11 cellular contexts compared by ENCODE assay signal in genomic region chr2:145323512-145323911, GRCh38.
A peak's percentile ranks its signal among the peaks of the same experiment; 100 is the strongest.
DNase-seq lines count a peak whose midpoint lies in the region; ATAC-seq, FAIRE-seq and TF ChIP-seq lines count a peak whose summit lies in the region.
"Had no signal": no experiment of that assay in that cellular context is flagged by ENCODE, and none has a peak within 500 bp of the region (broad histone marks: within the 10 kb centered on the region; RNA-seq: fewer than 3 reads in every experiment).

No MANE protein-coding gene starts in this region.

- H3K27me3 ChIP-seq in GM12878 (replicated peaks in 1 of 2; ENCODE audit: control insufficient read depth in 2 of 2, insufficient read depth in 2 of 2, low read length in 1 of 2) = no peaks in the 10 kb centered on the region

- WGBS in GM12878 (ENCODE audit: insufficient coverage, insufficient replicate concordance, low lambda C conversion rate, missing lambda C conversion rate) = 0% methylated on average over 2 of the region's 2 CpGs

- in situ Hi-C loops in GM12878 (cut with MboI) = no loop called here

- TF ChIP-seq POLR2A in GM12878 (IDR thresholded peaks at IDR 0.05; ENCODE audit: low read depth, low read length) = no peak

- TF ChIP-seq CTCF in GM12878 (IDR thresholded peaks at IDR 0.05 in 2 of 3, conservative IDR thresholded peaks at IDR 0.05 in 1 of 3; ENCODE audit: control insufficient read depth in 2 of 3, extremely low read depth in 1 of 3, insufficient read depth in 1 of 3, low read depth in 3 of 3, low read length in 3 of 3) (no peak), GM20000 (IDR thresholded peaks at IDR 0.05; ENCODE audit: extremely low read depth, missing control alignments) (no peak)

- no peaks in the 10 kb centered on the region for H3K36me3 ChIP-seq in GM12878 (ENCODE audit: control insufficient read depth in 2 of 2, insufficient read depth in 2 of 2, low read length in 1 of 2)

- H3K27ac ChIP-seq in GM12878 (ENCODE audit: control insufficient read depth, insufficient read depth) = no peak overlapping the region

- CTCF ChIA-PET in GM12878 (lab: Yijun Ruan, JAX) = no interaction called here

- no peak overlapping the region for H3K4me3 ChIP-seq in GM12878
- H3K4me3 ChIP-seq: mucosa of descending colon had no signal

- peak; percentile 28 to 43 for ATAC-seq in activated CD4-positive, CD25-positive, alpha-beta regulatory T cell treated with anti-CD3 and anti-CD28 coated beads, Interleukin-2, amount 50 U/mL, for 24 hours
- no peak for ATAC-seq in GM12878
- ATAC-seq in GM19467 (IDR thresholded peaks at IDR 0.05; ENCODE audit: unreplicated experiment) = no peak
- ATAC-seq: mucosa of descending colon had no signal

- H3K79me2 ChIP-seq in GM12878 (ENCODE audit: control insufficient read depth, insufficient read depth, low read length) = no peaks in the 10 kb centered on the region

- no peaks in the 10 kb centered on the region for H4K20me1 ChIP-seq in GM12878 (ENCODE audit: control insufficient read depth, insufficient read depth)

- POLR2A ChIA-PET in GM12878 (lab: Charles Lee) = no interaction called here

- FAIRE-seq in GM12878 (lab: Jason Lieb, UNC) = no peak

- no TSS peak for BruUV-seq in GM12878 (replicated peaks; lab: Mats Ljungman, UMichigan)

- no peak overlapping the region for H3K9ac ChIP-seq in GM12878 (ENCODE audit: control insufficient read depth, insufficient read depth, low read length)

- intact Hi-C loops in GM12878 (cut with micrococcal nuclease; ENCODE audit: unreplicated experiment) = no loop called here

- no peak for TF ChIP-seq EP300 in GM12878 (IDR thresholded peaks at IDR 0.05; ENCODE audit: borderline replicate concordance in 1 of 2, control insufficient read depth in 1 of 2, low read depth in 2 of 2, low read length in 2 of 2)

- SMC1A ChIA-PET in GM12878 (lab: Charles Lee; ENCODE audit: uncharacterized antibody, unreplicated experiment) = no interaction called here

- no peak for DNase-seq in activated CD4-positive, CD25-positive, alpha-beta regulatory T cell treated with anti-CD3 and anti-CD28 coated beads, Interleukin-2, amount 50 U/mL, for 72 hours
- DNase-seq in NOMO-1 treated with DMSO at 0.1 percent for 48 hours (lab: John Stamatoyannopoulos, UW; ENCODE audit: unreplicated experiment) (peak; percentile 69), GM12878 (ENCODE audit: low read depth, low spot score) (no peak), renal cortical epithelial cell (ENCODE audit: low read depth) (peak; percentile 68), GM20000 (ENCODE audit: low spot score) (no peak), NCI-H1930 (lab: John Stamatoyannopoulos, UW) (no peak)
- DNase-seq: hypothalamus, mucosa of descending colon, SW 1271 had no signal

- RAD21 ChIA-PET in GM12878 (lab: Charles Lee; ENCODE audit: unreplicated experiment) = interaction anchor here (1.2 kb wide), 1 partner anchor 429 kb away, joined by 3 read pairs; no protein-coding TSS in a partner anchor

- no peak for TF ChIP-seq RAD21 in GM12878 (IDR thresholded peaks at IDR 0.05; ENCODE audit: insufficient read depth, low read depth, low read length)

- no peak overlapping the region for H2AFZ ChIP-seq in GM12878 (ENCODE audit: control insufficient read depth, low read depth, low read length)

- H3K9me3 ChIP-seq in GM12878 (replicated peaks; ENCODE audit: control insufficient read depth, insufficient read depth, low read length) = no peaks in the 10 kb centered on the region
- H3K9me3 ChIP-seq: mucosa of descending colon had no signal

- H3K4me2 ChIP-seq in GM12878 (ENCODE audit: control insufficient read depth, insufficient read depth) = no peak overlapping the region

- no peaks in the 10 kb centered on the region for H3K4me1 ChIP-seq in GM12878 (ENCODE audit: control insufficient read depth, insufficient read depth, low read length)

TF ChIP-seq in GM12878, 131 proteins besides CTCF, POLR2A, EP300 and RAD21:
- TF ChIP-seq NBN (IDR thresholded peaks at IDR 0.05) (no peak), SP1 (IDR thresholded peaks at IDR 0.05; ENCODE audit: low read depth, low read length) (no peak), RUNX3 (IDR thresholded peaks at IDR 0.05; ENCODE audit: low read length) (peak; percentile 20; the same call in 1 of the 2 replicates), NFYA (IDR thresholded peaks at IDR 0.05; ENCODE audit: borderline replicate concordance, low read depth, low read length) (no peak), ZNF274 (IDR thresholded peaks at IDR 0.05; ENCODE audit: insufficient read depth, insufficient read length) (no peak), SPI1 (IDR thresholded peaks at IDR 0.05; ENCODE audit: borderline replicate concordance, insufficient read depth, low read depth, low read length) (no peak), E2F8 (IDR thresholded peaks at IDR 0.05; ENCODE audit: low read depth, partially characterized antibody) (no peak)

Comparison
In these comparisons a context has a peak if more than half of its experiments do, and no peak if none do; other contexts are left out.
1. ATAC-seq: peak in activated CD4-positive, CD25-positive, alpha-beta regulatory T cell treated with anti-CD3 and anti-CD28 coated beads, Interleukin-2, amount 50 U/mL, for 24 hours (2 of 2); none in GM12878 (single experiment) and GM19467 (single experiment).
2. DNase-seq: peak in NOMO-1 treated with DMSO at 0.1 percent for 48 hours (single experiment) and renal cortical epithelial cell (single experiment); none in activated CD4-positive, CD25-positive, alpha-beta regulatory T cell treated with anti-CD3 and anti-CD28 coated beads, Interleukin-2, amount 50 U/mL, for 72 hours (single experiment), GM12878 (single experiment), GM20000 (single experiment) and NCI-H1930 (0 of 2).